In the genomic region with DNA sequence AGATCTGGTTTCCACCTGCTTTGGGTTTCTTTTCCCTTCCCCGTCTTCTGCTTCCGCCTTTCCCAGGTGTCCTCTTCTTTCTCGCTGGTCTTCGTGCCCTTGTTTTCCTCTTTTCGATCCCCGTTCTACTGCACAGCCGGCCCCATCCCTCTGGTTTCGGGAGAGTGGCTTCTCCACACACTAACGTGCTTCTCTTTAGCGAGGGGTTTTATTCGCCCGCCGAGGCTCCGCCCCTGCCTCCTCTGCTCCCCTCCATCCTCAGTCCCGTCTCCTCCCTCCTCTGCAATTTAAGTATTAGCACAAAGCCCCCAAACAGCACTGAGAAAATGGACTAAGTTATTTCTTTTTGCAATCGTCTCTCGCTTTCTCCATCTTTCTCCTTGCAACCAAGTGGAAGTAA, we compare ENCODE assay signal across 8 cellular contexts. TPM values are rescaled to one million over a fixed set of nuclear protein-coding genes. Genes with fewer than 3 reads are reported as not detected.
A peak's percentile ranks its signal among the peaks of the same experiment; 100 is the strongest.
DNase-seq lines count a peak whose midpoint lies in the region; ATAC-seq and TF ChIP-seq lines count a peak whose summit lies in the region.

A gene (minus strand): TSS at position 182 of the 400 bp plus-strand sequence. CDS start 746 bp downstream, outside the sequence.

- no peak within 1 kb of the TSS for H3K27ac Mint-ChIP-seq in T-helper 17 cell
- no peak within 1 kb of the TSS for H3K27ac Mint-ChIP-seq in stimulated activated naive B cell treated with anti-CD40 and anti-IgM and Interleukin-4, amounts not matched to agents 10 μg/mL and 1 μg/mL and 100 μg/mL, for 72 hours

- peak within 1 kb of the TSS; percentile 77 to 83 for H3K4me3 ChIP-seq in duodenal mucosa (ENCODE audit: low read depth in 1 of 2, low read length in 2 of 2)
- H3K4me3 ChIP-seq in lower leg skin (ENCODE audit: low read depth, poor library complexity, severe bottlenecking), result peak within 1 kb of the TSS; percentile 41

- no peaks in the 10 kb centered on the region for H3K9me3 ChIP-seq in T-helper 17 cell (ENCODE audit: control insufficient read depth, low read length, poor library complexity, severe bottlenecking)
- H3K9me3 ChIP-seq in duodenal mucosa (ENCODE audit: control insufficient read depth in 1 of 2, low read length in 2 of 2), result no peaks in the 10 kb centered on the region

- WGBS in lower leg skin, 2 donors, result 1% methylated on average over 17 of the region's 17 CpGs

- H3K27me3 ChIP-seq in duodenal mucosa (ENCODE audit: control insufficient read depth in 1 of 2, insufficient read depth in 2 of 2, low read length in 2 of 2), result no peaks in the 10 kb centered on the region

- H3K9ac ChIP-seq in duodenal mucosa (ENCODE audit: low read depth in 1 of 2, low read length in 2 of 2), result peak within 1 kb of the TSS; percentile 72 to 76

- peaks cover 15 to 23% of the 10 kb centered on the region in 2 donors for H3K4me1 ChIP-seq in duodenal mucosa (ENCODE audit: control insufficient read depth in 1 of 2, insufficient read depth in 2 of 2, low read length in 2 of 2)

- TF ChIP-seq POLR2A in lower leg skin (IDR thresholded peaks at IDR 0.05), result no peak

- peak; percentile 13 for DNase-seq in NCI-H1092 treated with DMSO at 0.1 percent for 48 hours (lab: John Stamatoyannopoulos, UW)
- DNase-seq in NCI-H1092 (lab: John Stamatoyannopoulos, UW), result no peak
- peak in 1 of 3 donors; percentile 13 for DNase-seq in T-helper 17 cell
- peak; percentile 47 to 93 for DNase-seq in lower leg skin (ENCODE audit: low spot score in 2 of 2)
- DNase-seq in stimulated activated naive B cell treated with anti-CD40 and anti-IgM and Interleukin-4, amounts not matched to agents 10 μg/mL and 1 μg/mL and 100 μg/mL, for 72 hours, result no peak
- DNase-seq in COR-L47 (lab: John Stamatoyannopoulos, UW), result no peak

- no peaks in the 10 kb centered on the region for H3K36me3 Mint-ChIP-seq in T-helper 17 cell (ENCODE audit: low read depth)
- H3K36me3 Mint-ChIP-seq in stimulated activated naive B cell treated with anti-CD40 and anti-IgM and Interleukin-4, amounts not matched to agents 10 μg/mL and 1 μg/mL and 100 μg/mL, for 72 hours, result no peaks in the 10 kb centered on the region

- H3K4me3 Mint-ChIP-seq in T-helper 17 cell, result no peak within 1 kb of the TSS
- no peak within 1 kb of the TSS for H3K4me3 Mint-ChIP-seq in stimulated activated naive B cell treated with anti-CD40 and anti-IgM and Interleukin-4, amounts not matched to agents 10 μg/mL and 1 μg/mL and 100 μg/mL, for 72 hours

- intact Hi-C loops in lower leg skin (cut with DNase I; ENCODE audit: low total_unique reads), result no loop called here

- ATAC-seq in T-helper 17 cell (peak; percentile 58), GM19395 (IDR thresholded peaks at IDR 0.05; ENCODE audit: unreplicated experiment) (no peak)
- ATAC-seq in stimulated activated naive B cell treated with anti-CD40 and anti-IgM and Interleukin-4, amounts not matched to agents 10 μg/mL and 1 μg/mL and 100 μg/mL, for 72 hours (replicated peaks), result peak; percentile 58 to 62

- H3K9me3 Mint-ChIP-seq in stimulated activated naive B cell treated with anti-CD40 and anti-IgM and Interleukin-4, amounts not matched to agents 10 μg/mL and 1 μg/mL and 100 μg/mL, for 72 hours, result no peaks in the 10 kb centered on the region

- H3K27me3 Mint-ChIP-seq in T-helper 17 cell, result peaks cover 18% of the 10 kb centered on the region
- peaks cover 12 to 32% of the 10 kb centered on the region in 2 donors for H3K27me3 Mint-ChIP-seq in stimulated activated naive B cell treated with anti-CD40 and anti-IgM and Interleukin-4, amounts not matched to agents 10 μg/mL and 1 μg/mL and 100 μg/mL, for 72 hours

- H3K4me1 Mint-ChIP-seq in T-helper 17 cell, result peaks cover 5% of the 10 kb centered on the region
- peaks cover 0 to 2% of the 10 kb centered on the region in 2 donors for H3K4me1 Mint-ChIP-seq in stimulated activated naive B cell treated with anti-CD40 and anti-IgM and Interleukin-4, amounts not matched to agents 10 μg/mL and 1 μg/mL and 100 μg/mL, for 72 hours

- no peaks in the 10 kb centered on the region for H3K36me3 ChIP-seq in duodenal mucosa (ENCODE audit: control insufficient read depth in 1 of 2, insufficient read depth in 2 of 2, low read length in 2 of 2)

- TF ChIP-seq CTCF in lower leg skin (IDR thresholded peaks at IDR 0.05), result no peak

- peak within 1 kb of the TSS; percentile 13 for H3K27ac ChIP-seq in duodenal mucosa (ENCODE audit: low read depth, low read length)

RNA-seq across cellular contexts. Expression of the gene that starts here (rescaled TPM):
- 1 to 10 TPM; 2.0 to 2.5 TPM for total RNA-seq in T-helper 17 cell
- 10 to 100 TPM; 32.4 to 67.4 (median 42.9) TPM for total RNA-seq in lower leg skin

Comparison
In these comparisons a context has a peak if more than half of its experiments do, and no peak if none do; other contexts are left out.
1. RNA of the gene that starts here (total RNA-seq): 32.4 to 67.4 TPM in lower leg skin; 2.0 to 2.5 TPM in T-helper 17 cell; every median in the first group is over 4 times any median in the second.
2. DNase-seq: peak in NCI-H1092 treated with DMSO at 0.1 percent for 48 hours (single experiment) and lower leg skin (2 of 2); none in NCI-H1092 (single experiment), stimulated activated naive B cell treated with anti-CD40 and anti-IgM and Interleukin-4, amounts not matched to agents 10 μg/mL and 1 μg/mL and 100 μg/mL, for 72 hours (single experiment) and COR-L47 (single experiment).